1 cellular context compared by ENCODE assay signal in genomic region chr2:207810200-207810788, GRCh38.
TF ChIP-seq lines count a peak whose summit lies in the region.

No MANE protein-coding gene starts in this region.

TF ChIP-seq in SK-N-SH treated with all-trans-retinoic acid at 6 μM for 48 hours, 23 proteins besides CTCF, POLR2A, EP300 and RAD21 (continued from another document):
- TF ChIP-seq TSHZ2 (CRISPR knock-in tag; IDR thresholded peaks at IDR 0.05) (no peak), ARNTL (CRISPR knock-in tag; IDR thresholded peaks at IDR 0.05; ENCODE audit: borderline replicate concordance, low read depth) (no peak), CSDC2 (CRISPR knock-in tag; IDR thresholded peaks at IDR 0.05) (no peak)
